Comparison of ENCODE assay signal across 27 cellular contexts in genomic region chr21:14753466-14754258, GRCh38.
DNase-seq lines count a peak whose midpoint lies in the region; ATAC-seq, FAIRE-seq and TF ChIP-seq lines count a peak whose summit lies in the region.
"Had no signal": no experiment of that assay in that cellular context is flagged by ENCODE, and none has a peak within 500 bp of the region (broad histone marks: within the 10 kb centered on the region; RNA-seq: fewer than 3 reads in every experiment).

No MANE protein-coding gene starts in this region.

- no peak overlapping the region for H2AFZ ChIP-seq in KMS-11 (ENCODE audit: low read depth)

- H3K9me3 Mint-ChIP-seq in activated naive CD8-positive, alpha-beta T cell treated with anti-CD3 and anti-CD28 coated beads for 36 hours = peaks cover 4% of the 10 kb centered on the region
- H3K9me3 Mint-ChIP-seq in activated naive CD8-positive, alpha-beta T cell treated with anti-CD3 and anti-CD28 coated beads, Interleukin-2, amount 50 U/mL, for 24 hours = no peaks in the 10 kb centered on the region
- H3K9me3 Mint-ChIP-seq in activated CD8-positive, alpha-beta T cell treated with anti-CD3 and anti-CD28 coated beads, Interleukin-2, amount 10 ng/mL, durations not matched to agents 7 days and 5 days (ENCODE audit: insufficient read depth) = peaks cover 11% of the 10 kb centered on the region
- H3K9me3 Mint-ChIP-seq: activated naive CD4-positive, alpha-beta T cell treated with anti-CD3 and anti-CD28 coated beads, Interleukin-2, amount 50 U/mL, for 24 hours had no signal

- ATAC-seq in activated naive CD8-positive, alpha-beta T cell treated with anti-CD3 and anti-CD28 coated beads, Interleukin-2, amount 50 U/mL, for 24 hours = no peak
- ATAC-seq in activated CD8-positive, alpha-beta T cell treated with anti-CD3 and anti-CD28 coated beads, Interleukin-2, amount 10 ng/mL, durations not matched to agents 7 days and 5 days = no peak
- no peak for ATAC-seq in HG02885 (IDR thresholded peaks at IDR 0.05; ENCODE audit: poor library complexity, unreplicated experiment)
- no peak for ATAC-seq in aorta (ENCODE audit: low FRiP score)
- ATAC-seq in GM18870 (IDR thresholded peaks at IDR 0.05; ENCODE audit: unreplicated experiment) = no peak
- ATAC-seq: left lobe of liver had no signal

- H3K9ac ChIP-seq in KMS-11 = no peak overlapping the region

- no peak overlapping the region for H3K4me3 ChIP-seq in KMS-11 (IDR thresholded peaks at IDR 0.05; ENCODE audit: insufficient read depth, low read depth, low read length)
- H3K4me3 ChIP-seq in aorta (ENCODE audit: low read length in 2 of 2) = no peak overlapping the region
- H3K4me3 ChIP-seq: smooth muscle cell had no signal

- peaks cover 2% of the 10 kb centered on the region for H3K9me3 ChIP-seq in aorta (ENCODE audit: control insufficient read depth, low read length)

- H3K36me3 Mint-ChIP-seq in activated naive CD8-positive, alpha-beta T cell treated with anti-CD3 and anti-CD28 coated beads for 36 hours = no peaks in the 10 kb centered on the region
- H3K36me3 Mint-ChIP-seq in activated naive CD8-positive, alpha-beta T cell treated with anti-CD3 and anti-CD28 coated beads, Interleukin-2, amount 50 U/mL, for 24 hours (ENCODE audit: low read depth) = no peaks in the 10 kb centered on the region
- H3K36me3 Mint-ChIP-seq in activated CD8-positive, alpha-beta T cell treated with anti-CD3 and anti-CD28 coated beads, Interleukin-2, amount 10 ng/mL, durations not matched to agents 7 days and 5 days (ENCODE audit: low read depth) = peaks cover 4% of the 10 kb centered on the region
- H3K36me3 Mint-ChIP-seq: activated naive CD4-positive, alpha-beta T cell treated with anti-CD3 and anti-CD28 coated beads, Interleukin-2, amount 50 U/mL, for 24 hours; type B pancreatic cell had no signal

- peak overlapping the region; percentile 52 for H3K4me2 ChIP-seq in KMS-11
- H3K4me2 ChIP-seq: smooth muscle cell had no signal

- 78 to 89% methylated on average over 2 of the region's 2 CpGs for WGBS in aorta, 2 donors

- FAIRE-seq in RCC 7860 (lab: Jason Lieb, UNC) = no peak
- FAIRE-seq: G401.6 had no signal

- no peak overlapping the region for H3K27ac Mint-ChIP-seq in activated naive CD8-positive, alpha-beta T cell treated with anti-CD3 and anti-CD28 coated beads for 36 hours
- no peak overlapping the region for H3K27ac Mint-ChIP-seq in activated naive CD8-positive, alpha-beta T cell treated with anti-CD3 and anti-CD28 coated beads, Interleukin-2, amount 50 U/mL, for 24 hours
- peak overlapping the region; percentile 30 for H3K27ac Mint-ChIP-seq in activated CD8-positive, alpha-beta T cell treated with anti-CD3 and anti-CD28 coated beads, Interleukin-2, amount 10 ng/mL, durations not matched to agents 7 days and 5 days
- H3K27ac Mint-ChIP-seq: activated naive CD4-positive, alpha-beta T cell treated with anti-CD3 and anti-CD28 coated beads, Interleukin-2, amount 50 U/mL, for 24 hours; type B pancreatic cell had no signal

- POLR2A ChIA-PET in activated CD8-positive, alpha-beta T cell treated with anti-CD3 and anti-CD28 coated beads, Interleukin-2, amount 10 ng/mL, durations not matched to agents 7 days and 5 days (lab: Charles Lee) = interaction anchor here (0.7 kb wide), 1 partner anchor 423 kb away, joined by 4 read pairs; no protein-coding TSS in a partner anchor

- CTCF ChIA-PET in activated CD8-positive, alpha-beta T cell treated with anti-CD3 and anti-CD28 coated beads, Interleukin-2, amount 10 ng/mL, durations not matched to agents 7 days and 5 days (lab: Charles Lee) = interaction anchor here (1.5 kb wide), 1 partner anchor 16 kb away, joined by 5 read pairs; no protein-coding TSS in a partner anchor

- H3K27ac ChIP-seq in KMS-11 (peak overlapping the region; percentile 36; the same call in 1 of the 2 replicates), aorta (ENCODE audit: low read depth in 1 of 2, low read length in 2 of 2) (no peak overlapping the region)
- H3K27ac ChIP-seq: HL-60 had no signal

- no peaks in the 10 kb centered on the region for H3K79me2 ChIP-seq in KMS-11 (ENCODE audit: insufficient read depth, low read depth)

- no peak overlapping the region for H3K4me3 Mint-ChIP-seq in activated naive CD8-positive, alpha-beta T cell treated with anti-CD3 and anti-CD28 coated beads for 36 hours
- H3K4me3 Mint-ChIP-seq in activated naive CD8-positive, alpha-beta T cell treated with anti-CD3 and anti-CD28 coated beads, Interleukin-2, amount 50 U/mL, for 24 hours = no peak overlapping the region
- H3K4me3 Mint-ChIP-seq in activated CD8-positive, alpha-beta T cell treated with anti-CD3 and anti-CD28 coated beads, Interleukin-2, amount 10 ng/mL, durations not matched to agents 7 days and 5 days = no peak overlapping the region
- H3K4me3 Mint-ChIP-seq: activated naive CD4-positive, alpha-beta T cell treated with anti-CD3 and anti-CD28 coated beads, Interleukin-2, amount 50 U/mL, for 24 hours; naive B cell; type B pancreatic cell had no signal

- H3K27me3 Mint-ChIP-seq in activated naive CD8-positive, alpha-beta T cell treated with anti-CD3 and anti-CD28 coated beads for 36 hours = no peaks in the 10 kb centered on the region
- peaks cover 2% of the 10 kb centered on the region for H3K27me3 Mint-ChIP-seq in activated naive CD8-positive, alpha-beta T cell treated with anti-CD3 and anti-CD28 coated beads, Interleukin-2, amount 50 U/mL, for 24 hours
- H3K27me3 Mint-ChIP-seq in activated CD8-positive, alpha-beta T cell treated with anti-CD3 and anti-CD28 coated beads, Interleukin-2, amount 10 ng/mL, durations not matched to agents 7 days and 5 days (ENCODE audit: low read depth) = peaks cover 3% of the 10 kb centered on the region
- H3K27me3 Mint-ChIP-seq: naive B cell, type B pancreatic cell had no signal

- intact Hi-C loops in aorta (cut with DNase I) = no loop called here

- DNase-seq in activated naive CD8-positive, alpha-beta T cell treated with anti-CD3 and anti-CD28 coated beads for 36 hours = peak; percentile 10
- no peak for DNase-seq in activated naive CD8-positive, alpha-beta T cell treated with anti-CD3 and anti-CD28 coated beads, Interleukin-2, amount 50 U/mL, for 24 hours
- DNase-seq in activated CD8-positive, alpha-beta T cell treated with anti-CD3 and anti-CD28 coated beads, Interleukin-2, amount 10 ng/mL, durations not matched to agents 7 days and 5 days = no peak
- DNase-seq in aorta = no peak
- DNase-seq in RCC 7860 (ENCODE audit: low spot score) = no peak
- DNase-seq: C1 segment of cervical spinal cord; DMS153; effector CD4-positive, alpha-beta T cell; foreskin fibroblast; GOT3; IMR-90; mesendoderm; MV-4-11; naive B cell; NCI-H1694; retina; stimulated activated CD4-positive, alpha-beta T cell treated with anti-CD3 and anti-CD28 coated beads, Interleukin-4, amount 100 ng/mL, for 1 hour; T-helper 9 cell had no signal

- peaks cover 40% of the 10 kb centered on the region for H3K4me1 ChIP-seq in KMS-11 (ENCODE audit: low read depth, poor library complexity, severe bottlenecking)
- no peaks in the 10 kb centered on the region for H3K4me1 ChIP-seq in aorta (ENCODE audit: control insufficient read depth in 1 of 2, insufficient read depth in 2 of 2, low read length in 2 of 2)

- no peaks in the 10 kb centered on the region for H4K20me1 ChIP-seq in KMS-11 (ENCODE audit: insufficient read depth)

- H3K27me3 ChIP-seq in KMS-11 (ENCODE audit: insufficient read depth, low read depth) (no peaks in the 10 kb centered on the region), aorta (ENCODE audit: control insufficient read depth in 1 of 2, insufficient read depth in 2 of 2, low read length in 1 of 2) (no peaks in the 10 kb centered on the region)

- H3K4me1 Mint-ChIP-seq in activated naive CD8-positive, alpha-beta T cell treated with anti-CD3 and anti-CD28 coated beads for 36 hours = peaks cover 3% of the 10 kb centered on the region
- H3K4me1 Mint-ChIP-seq in activated naive CD8-positive, alpha-beta T cell treated with anti-CD3 and anti-CD28 coated beads, Interleukin-2, amount 50 U/mL, for 24 hours = peaks cover 3% of the 10 kb centered on the region
- peaks cover 29% of the 10 kb centered on the region for H3K4me1 Mint-ChIP-seq in activated CD8-positive, alpha-beta T cell treated with anti-CD3 and anti-CD28 coated beads, Interleukin-2, amount 10 ng/mL, durations not matched to agents 7 days and 5 days (ENCODE audit: low read depth)
- H3K4me1 Mint-ChIP-seq: activated naive CD4-positive, alpha-beta T cell treated with anti-CD3 and anti-CD28 coated beads, Interleukin-2, amount 50 U/mL, for 24 hours had no signal

- H3K36me3 ChIP-seq in KMS-11 (ENCODE audit: insufficient read depth) (no peaks in the 10 kb centered on the region), aorta (ENCODE audit: control insufficient read depth in 1 of 2, insufficient read depth in 2 of 2, low read length in 1 of 2) (no peaks in the 10 kb centered on the region)

- no peak for TF ChIP-seq CTCF in KMS-11 (conservative IDR thresholded peaks at IDR 0.05; ENCODE audit: low read depth, low read length)
